10 cellular contexts compared by ENCODE assay signal in the genomic region with DNA sequence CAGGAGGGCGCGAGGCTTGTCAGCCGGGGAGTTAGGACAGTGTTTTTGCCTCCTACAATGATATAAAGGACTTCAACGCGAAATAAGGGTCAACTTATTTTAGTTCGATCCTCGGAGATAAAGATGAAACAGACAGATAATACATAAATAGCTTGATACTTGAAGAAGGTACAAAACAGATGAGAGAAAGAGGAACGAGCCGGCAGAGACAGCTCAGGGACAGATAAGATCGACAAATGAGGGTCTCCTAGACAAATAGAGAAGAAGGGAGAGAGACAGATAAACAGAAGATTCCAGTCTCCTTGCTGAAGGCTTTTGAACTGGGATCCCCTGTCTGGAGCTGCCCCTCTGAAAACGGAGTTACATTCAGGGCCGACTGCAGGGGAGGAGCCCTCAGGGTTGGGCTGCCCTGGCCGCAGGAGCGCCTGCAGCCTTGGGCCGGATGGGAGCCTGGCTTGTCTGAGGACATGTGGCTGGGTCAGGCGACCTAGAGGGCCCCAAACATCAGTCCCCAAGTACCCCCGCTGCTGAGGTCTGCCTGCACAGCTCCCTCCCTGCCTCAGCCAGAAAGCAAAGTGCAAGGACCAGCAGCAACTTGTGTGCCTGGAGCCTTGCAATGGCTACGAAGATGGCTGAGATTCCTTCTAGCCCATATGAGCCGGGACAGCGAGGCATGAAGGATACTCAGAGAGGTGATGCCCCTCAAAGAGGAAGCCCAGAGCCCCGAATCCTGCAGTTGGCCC. TPM values are rescaled to one million over a fixed set of nuclear protein-coding genes. Genes with fewer than 3 reads are reported as not detected.
A peak's percentile ranks its signal among the peaks of the same experiment; 100 is the strongest.
DNase-seq lines count a peak whose midpoint lies in the region; ATAC-seq and TF ChIP-seq lines count a peak whose summit lies in the region.
"Had no signal": no experiment of that assay in that cellular context is flagged by ENCODE, and none has a peak within 500 bp of the region (broad histone marks: within the 10 kb centered on the region; RNA-seq: fewer than 3 reads in every experiment).

No MANE protein-coding gene starts in this region.

- no peak overlapping the region for H3K27ac ChIP-seq in CD4-positive, CD25-positive, alpha-beta regulatory T cell (ENCODE audit: insufficient read depth, low read length, poor library complexity, severe bottlenecking)
- H3K27ac ChIP-seq in left ventricle myocardium inferior (replicated peaks): no peak overlapping the region
- H3K27ac ChIP-seq: upper lobe of left lung had no signal

- H3K4me1 Mint-ChIP-seq in CD4-positive, CD25-positive, alpha-beta regulatory T cell: peaks cover 0 to 65% (median 16%) of the 10 kb centered on the region in 4 donors
- H3K4me1 Mint-ChIP-seq in activated B cell treated with CpG ODN at 0.5 μM for 24 hours (peaks cover 57% of the 10 kb centered on the region), naive B cell (peaks cover 52 to 73% (median 63%) of the 10 kb centered on the region in 3 donors)

- DNase-seq in CD4-positive, CD25-positive, alpha-beta regulatory T cell: no peak
- DNase-seq in GM10266 (ENCODE audit: extremely low spot score) (peak; percentile 49), activated B cell treated with CpG ODN at 0.5 μM for 24 hours (no peak), naive B cell (no peak), NCI-H1930 (lab: John Stamatoyannopoulos, UW) (no peak), left ventricle myocardium inferior (no peak)
- no peak for DNase-seq in activated effector memory CD4-positive, alpha-beta T cell treated with anti-CD3 and anti-CD28 coated beads, Interleukin-2, amount 50 U/mL, for 16 hours
- DNase-seq: EL had no signal

- H3K27me3 Mint-ChIP-seq in CD4-positive, CD25-positive, alpha-beta regulatory T cell: peaks cover 80% of the 10 kb centered on the region
- H3K27me3 Mint-ChIP-seq in activated B cell treated with CpG ODN at 0.5 μM for 24 hours: peaks cover 56% of the 10 kb centered on the region
- peaks cover 62 to 79% (median 74%) of the 10 kb centered on the region in 3 donors for H3K27me3 Mint-ChIP-seq in naive B cell

- no peaks in the 10 kb centered on the region for H3K36me3 ChIP-seq in CD4-positive, CD25-positive, alpha-beta regulatory T cell (ENCODE audit: control insufficient read depth, insufficient read depth, low read length)
- no peaks in the 10 kb centered on the region for H3K36me3 ChIP-seq in left ventricle myocardium inferior
- H3K36me3 ChIP-seq: HAP-1, upper lobe of left lung had no signal

- no peak overlapping the region for H3K27ac Mint-ChIP-seq in CD4-positive, CD25-positive, alpha-beta regulatory T cell
- H3K27ac Mint-ChIP-seq in activated B cell treated with CpG ODN at 0.5 μM for 24 hours (peak overlapping the region; percentile 13), naive B cell (peak overlapping the region in 4 of 6 donors; percentile 85 to 98 (median 94))

- peaks cover 10% of the 10 kb centered on the region for H3K27me3 ChIP-seq in CD4-positive, CD25-positive, alpha-beta regulatory T cell (ENCODE audit: control insufficient read depth, insufficient read depth, low read length)
- peaks cover 100% of the 10 kb centered on the region for H3K27me3 ChIP-seq in left ventricle myocardium inferior (ENCODE audit: low read depth)

- CTCF ChIA-PET in activated B cell treated with CpG ODN at 0.5 μM for 24 hours (lab: Charles Lee): interaction anchor here (1.0 to 2.9 kb wide), 8 partner anchors 11 to 878 kb away, joined by 3 to 19 read pairs (median 6); no protein-coding TSS in a partner anchor

- H3K4me3 Mint-ChIP-seq in CD4-positive, CD25-positive, alpha-beta regulatory T cell: peak overlapping the region; percentile 78 to 90 (median 87)
- H3K4me3 Mint-ChIP-seq in activated B cell treated with CpG ODN at 0.5 μM for 24 hours: peak overlapping the region; percentile 79
- peak overlapping the region; percentile 59 to 96 (median 90) for H3K4me3 Mint-ChIP-seq in naive B cell

- intact Hi-C loops in activated B cell treated with CpG ODN at 0.5 μM for 24 hours (cut with micrococcal nuclease) (loop anchor here (1.0 kb wide), 2 partner anchors 8 to 41 kb away; no protein-coding TSS in a partner anchor), left ventricle myocardium inferior (cut with micrococcal nuclease) (no loop called here)

- peaks cover 55% of the 10 kb centered on the region for H3K4me1 ChIP-seq in CD4-positive, CD25-positive, alpha-beta regulatory T cell (ENCODE audit: control insufficient read depth, insufficient read depth, low read length, poor library complexity, severe bottlenecking)
- peaks cover 84% of the 10 kb centered on the region for H3K4me1 ChIP-seq in left ventricle myocardium inferior
- H3K4me1 ChIP-seq: HAP-1 had no signal

- H3K9me3 ChIP-seq in CD4-positive, CD25-positive, alpha-beta regulatory T cell (ENCODE audit: control insufficient read depth in 2 of 2, low read length in 2 of 2): no peaks in the 10 kb centered on the region
- no peaks in the 10 kb centered on the region for H3K9me3 ChIP-seq in left ventricle myocardium inferior (replicated peaks)
- H3K9me3 ChIP-seq: upper lobe of left lung had no signal

- TF ChIP-seq CTCF in GM10266 (IDR thresholded peaks at IDR 0.05; ENCODE audit: control insufficient read depth, insufficient read depth, low read depth, missing control alignments): no peak
- no peak for TF ChIP-seq CTCF in activated B cell treated with CpG ODN at 0.5 μM for 24 hours (IDR thresholded peaks at IDR 0.05)
- TF ChIP-seq CTCF in left ventricle myocardium inferior (IDR thresholded peaks at IDR 0.05; ENCODE audit: borderline replicate concordance): no peak

- H3K4me3 ChIP-seq in CD4-positive, CD25-positive, alpha-beta regulatory T cell (ENCODE audit: low read depth, low read length): no peak overlapping the region
- no peak overlapping the region for H3K4me3 ChIP-seq in left ventricle myocardium inferior
- H3K4me3 ChIP-seq: HAP-1 had no signal

- no peaks in the 10 kb centered on the region for H3K36me3 Mint-ChIP-seq in CD4-positive, CD25-positive, alpha-beta regulatory T cell
- peaks cover 2% of the 10 kb centered on the region for H3K36me3 Mint-ChIP-seq in activated B cell treated with CpG ODN at 0.5 μM for 24 hours (ENCODE audit: low read depth)
- peaks cover 0 to 38% of the 10 kb centered on the region in 2 donors for H3K36me3 Mint-ChIP-seq in naive B cell

- peaks cover 0 to 9% (median 0%) of the 10 kb centered on the region in 7 donors for H3K9me3 Mint-ChIP-seq in CD4-positive, CD25-positive, alpha-beta regulatory T cell
- H3K9me3 Mint-ChIP-seq in activated B cell treated with CpG ODN at 0.5 μM for 24 hours (no peaks in the 10 kb centered on the region), naive B cell (peaks cover 5 to 25% (median 8%) of the 10 kb centered on the region in 7 donors)

- no peak for ATAC-seq in CD4-positive, CD25-positive, alpha-beta regulatory T cell (ENCODE audit: low read depth in 2 of 2)
- no peak for ATAC-seq in activated B cell treated with CpG ODN at 0.5 μM for 24 hours (ENCODE audit: low read depth)
- no peak for ATAC-seq in naive B cell (ENCODE audit: low read depth in 2 of 2)

- POLR2A ChIA-PET in activated B cell treated with CpG ODN at 0.5 μM for 24 hours (lab: Charles Lee): interaction anchor here (0.6 to 1.2 kb wide), 3 partner anchors 40 to 230 kb away, joined by 3 to 5 read pairs (median 4); a partner anchor contains a TSS

RNA-seq across cellular contexts. Expression of a gene that starts 1.0 kb away (rescaled TPM):
- total RNA-seq in CD4-positive, CD25-positive, alpha-beta regulatory T cell: 2.5 TPM
- polyA plus RNA-seq in CD4-positive, CD25-positive, alpha-beta regulatory T cell: not detected
- total RNA-seq in activated B cell treated with CpG ODN at 0.5 μM for 24 hours (0.53 and 0.64 TPM in 2 replicates), left ventricle myocardium inferior (0.22 TPM)
- polyA plus RNA-seq in naive B cell (ENCODE audit: low read depth in 6 of 6): under 1 TPM in 3 of 6 donors, not detected in 3; 0.07 to 0.19 (median 0.13) TPM

RNA-seq across cellular contexts. Expression of a gene that starts 15.5 kb away (rescaled TPM):
- not detected for total RNA-seq in CD4-positive, CD25-positive, alpha-beta regulatory T cell
- polyA plus RNA-seq in CD4-positive, CD25-positive, alpha-beta regulatory T cell: not detected
- total RNA-seq in activated B cell treated with CpG ODN at 0.5 μM for 24 hours (not detected in 2 replicates), left ventricle myocardium inferior (not detected)
- polyA plus RNA-seq in naive B cell (ENCODE audit: low read depth in 6 of 6): not detected
- total RNA-seq: upper lobe of left lung had no signal

Comparison
In these comparisons a context has a peak if more than half of its experiments do, and no peak if none do; other contexts are left out.
1. H3K27ac Mint-ChIP-seq: peak in activated B cell treated with CpG ODN at 0.5 μM for 24 hours (single experiment) and naive B cell (4 of 6); none in CD4-positive, CD25-positive, alpha-beta regulatory T cell (0 of 3).
2. Peak in every context shown above with its lines, with median percentiles within 50 percentile points of each other: H3K4me3 Mint-ChIP-seq.